Comparison of ENCODE assay signal across 9 cellular contexts in the genomic region with DNA sequence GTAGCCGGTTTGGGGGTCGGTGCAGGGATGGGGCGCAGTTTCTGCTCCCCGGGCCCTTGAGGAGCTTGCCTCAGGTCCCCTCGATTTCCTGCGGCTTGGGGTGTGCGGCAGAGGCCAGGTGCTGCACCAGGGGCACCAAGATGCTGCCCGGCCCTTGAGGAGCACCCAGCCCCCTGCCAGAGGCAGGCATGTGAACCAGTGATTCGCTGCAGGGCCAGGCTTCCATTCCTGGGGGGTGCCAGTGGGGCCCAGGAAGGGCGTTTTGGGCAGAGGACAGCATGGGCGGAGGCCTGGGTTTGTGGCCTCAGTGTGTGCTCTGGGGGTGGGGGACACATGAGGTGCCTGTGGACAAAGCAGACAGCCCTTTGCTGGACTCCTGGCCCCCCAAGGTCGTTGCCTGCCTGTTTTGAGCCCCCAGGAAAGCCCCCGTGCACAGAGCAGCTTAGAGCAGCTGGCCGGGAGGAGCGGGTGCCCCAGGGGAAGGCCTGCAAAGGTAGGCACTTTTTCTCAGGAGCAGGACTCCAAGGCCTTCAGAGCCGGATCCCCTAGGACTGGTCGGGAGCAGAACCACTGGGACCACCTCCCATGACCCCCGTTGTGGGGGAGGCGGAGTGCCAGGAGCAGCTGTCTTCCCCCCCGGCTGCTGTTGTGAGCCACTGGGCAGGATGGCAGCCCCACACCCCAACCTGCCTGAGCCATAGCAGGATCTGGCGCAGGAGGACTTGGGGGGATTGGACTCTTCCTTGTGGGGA. TPM values are rescaled to one million over a fixed set of nuclear protein-coding genes. Genes with fewer than 3 reads are reported as not detected.
A peak's percentile ranks its signal among the peaks of the same experiment; 100 is the strongest.
DNase-seq lines count a peak whose midpoint lies in the region; ATAC-seq and TF ChIP-seq lines count a peak whose summit lies in the region.
"Had no signal": no experiment of that assay in that cellular context is flagged by ENCODE, and none has a peak within 500 bp of the region (broad histone marks: within the 10 kb centered on the region; RNA-seq: fewer than 3 reads in every experiment).

No MANE protein-coding gene starts in this region.

- H3K4me3 ChIP-seq in heart right ventricle: peak overlapping the region; percentile 70 to 87 (median 76)
- peak overlapping the region; percentile 65 for H3K4me3 ChIP-seq in mesodermal cell (ENCODE audit: extremely low read depth, insufficient read depth, low read length, poor library complexity, severe bottlenecking)
- peak overlapping the region; percentile 59 to 86 for H3K4me3 ChIP-seq in uterus

- 54 to 55% methylated on average over 21 of the region's 21 CpGs for WGBS in heart right ventricle, 2 donors
- 67 to 68% methylated on average over 18 to 20 of the region's 21 CpGs for WGBS in mesodermal cell (ENCODE audit: insufficient coverage in 2 of 2), 2 experiments

- peaks cover 8% of the 10 kb centered on the region for H3K36me3 Mint-ChIP-seq in MCF 10A (ENCODE audit: insufficient read depth, unreplicated experiment)

- DNase-seq in heart right ventricle (peak in 1 of 2 donors; percentile 14), left cardiac atrium (no peak), MCF 10A (ENCODE audit: unreplicated experiment) (no peak), uterus (no peak), NCI-H1436 (lab: John Stamatoyannopoulos, UW) (no peak)
- no peak for DNase-seq in activated CD8-positive, alpha-beta memory T cell treated with anti-CD3 and anti-CD28 coated beads, Interleukin-2, amount 50 U/mL, for 4 hours
- DNase-seq in central memory CD4-positive, alpha-beta T cell: no peak

- H3K4me1 Mint-ChIP-seq in MCF 10A (ENCODE audit: insufficient read depth, unreplicated experiment): peaks cover 22% of the 10 kb centered on the region

- no peak for ATAC-seq in heart right ventricle
- ATAC-seq in left cardiac atrium: no peak
- ATAC-seq: left lobe of liver had no signal

- POLR2A ChIA-PET in MCF 10A (lab: Yijun Ruan, JAX): interaction anchor here (0.6 to 2.9 kb wide), 5 partner anchors 10 to 472 kb away, joined by 3 to 18 read pairs (median 4); no protein-coding TSS in a partner anchor

- H3K27me3 ChIP-seq in heart right ventricle (peaks cover 0 to 39% (median 0%) of the 10 kb centered on the region in 7 donors), uterus (no peaks in the 10 kb centered on the region)

- peak overlapping the region in 7 of 10 donors; percentile 40 to 76 (median 65) for H3K27ac ChIP-seq in heart right ventricle
- peak overlapping the region; percentile 39 for H3K27ac ChIP-seq in mesodermal cell (ENCODE audit: low read depth, low read length, severe bottlenecking)
- H3K27ac ChIP-seq in uterus: no peak overlapping the region

- H3K4me3 Mint-ChIP-seq in MCF 10A (ENCODE audit: unreplicated experiment): peak overlapping the region; percentile 69

- BruUV-seq in MCF 10A (replicated peaks; lab: Mats Ljungman, UMichigan): no TSS peak

- H3K27me3 Mint-ChIP-seq in MCF 10A (ENCODE audit: insufficient read depth, unreplicated experiment): no peaks in the 10 kb centered on the region

- H3K4me1 ChIP-seq in heart right ventricle: peaks cover 18 to 50% (median 40%) of the 10 kb centered on the region in 9 donors
- H3K4me1 ChIP-seq in mesodermal cell (ENCODE audit: control insufficient read depth, insufficient read depth, low read length, poor library complexity, severe bottlenecking): peaks cover 18% of the 10 kb centered on the region
- H3K4me1 ChIP-seq in uterus: peaks cover 0 to 6% of the 10 kb centered on the region in 2 donors

- CTCF ChIA-PET in MCF 10A (lab: Yijun Ruan, JAX): interaction anchor here (0.6 to 2.8 kb wide), 13 partner anchors 7 to 1348 kb away, joined by 3 to 17 read pairs (median 4); no protein-coding TSS in a partner anchor

- intact Hi-C loops in heart right ventricle (cut with DNase I) (loop anchor here in 9 of 10 donors (5.0 to 10.0 kb wide), 13 partner anchors 180 to 560 kb away; a partner anchor contains a TSS), left cardiac atrium (cut with DNase I) (loop anchor here in 1 of 2 donors (5.0 to 10.0 kb wide), 3 partner anchors 232 to 550 kb away; no protein-coding TSS in a partner anchor), MCF 10A (cut with micrococcal nuclease) (loop anchor here (1.0 to 5.0 kb wide), 2 partner anchors 320 to 563 kb away; no protein-coding TSS in a partner anchor), uterus (cut with DNase I; ENCODE audit: low total_unique reads) (loop anchor here (5.0 kb wide), 1 partner anchor 282 kb away; a partner anchor contains a TSS)

- no peaks in the 10 kb centered on the region for H3K9me3 Mint-ChIP-seq in MCF 10A (ENCODE audit: unreplicated experiment)

- H3K9me3 ChIP-seq in heart right ventricle (no peaks in the 10 kb centered on the region), mesodermal cell (ENCODE audit: control insufficient read depth, low read length) (no peaks in the 10 kb centered on the region), uterus (no peaks in the 10 kb centered on the region)

- no peak for TF ChIP-seq POLR2A in uterus (IDR thresholded peaks at IDR 0.05)

- H3K36me3 ChIP-seq in heart right ventricle (peaks cover 0 to 13% (median 7%) of the 10 kb centered on the region in 9 donors), mesodermal cell (ENCODE audit: control insufficient read depth, insufficient read depth, low read length) (peaks cover 14% of the 10 kb centered on the region), uterus (no peaks in the 10 kb centered on the region)

- TF ChIP-seq CTCF in heart right ventricle (IDR thresholded peaks at IDR 0.05) (no peak), MCF 10A (IDR thresholded peaks at IDR 0.05; ENCODE audit: unreplicated experiment) (no peak), uterus (IDR thresholded peaks at IDR 0.05) (no peak)

- no peak overlapping the region for H3K27ac Mint-ChIP-seq in MCF 10A (ENCODE audit: low read depth, unreplicated experiment)

RNA-seq across cellular contexts. Expression of a gene that starts 1.7 kb away (rescaled TPM):
- 10 to 100 TPM; 19.0 to 29.7 (median 25.1) TPM for total RNA-seq in heart right ventricle
- polyA plus RNA-seq in heart right ventricle: 10 to 100 TPM; 14.3 to 14.8 TPM
- 10 to 100 TPM; 18.6 to 20.4 TPM for total RNA-seq in left cardiac atrium
- total RNA-seq in MCF 10A (2022): 42.1 and 48.4 TPM in 2 replicates
- 48.4 TPM for polyA plus RNA-seq in mesodermal cell (2013, experiment 1 of 2)
- 42.3 TPM for polyA plus RNA-seq in mesodermal cell (2013, experiment 2 of 2)
- 10 to 100 TPM in 3 of 4 donors, 1 to 10 TPM in 1; 6.7 to 38.2 (median 16.9) TPM for total RNA-seq in uterus

Comparison
In these comparisons a context has a peak if more than half of its experiments do, and no peak if none do; other contexts are left out.
1. H3K27ac ChIP-seq: peak in heart right ventricle (7 of 10) and mesodermal cell (single experiment); none in uterus (0 of 2).
2. Peak in every context shown above with its lines, with median percentiles within 50 percentile points of each other: H3K4me3 ChIP-seq.